Comparison of ENCODE assay signal across 1 cellular context in the genomic region with DNA sequence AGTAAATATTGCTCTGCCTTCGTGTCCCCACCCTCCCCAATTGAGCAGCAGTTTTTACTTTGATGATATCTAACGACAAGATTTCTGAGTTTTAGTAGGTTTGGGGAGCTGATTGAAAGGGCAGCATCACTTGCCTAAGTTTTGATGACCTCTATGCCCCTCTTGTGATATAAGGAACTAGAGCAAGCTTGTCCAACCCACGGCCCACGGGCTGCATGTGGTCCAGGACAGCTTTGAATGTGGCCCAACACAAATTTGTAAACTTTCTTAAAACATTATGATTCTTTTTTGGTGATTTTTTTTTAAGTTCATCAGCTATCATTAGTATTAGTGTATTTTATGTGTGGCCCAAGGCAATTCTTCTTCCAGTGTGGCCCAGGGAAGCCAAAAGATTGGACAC.
TF ChIP-seq lines count a peak whose summit lies in the region.

No MANE protein-coding gene starts in this region.

TF ChIP-seq in H1, 55 proteins besides CTCF, POLR2A, EP300 and RAD21:
- TF ChIP-seq EGR1 (IDR thresholded peaks at IDR 0.05; ENCODE audit: borderline replicate concordance, low read depth, low read length) = no peak
- TF ChIP-seq TBP (IDR thresholded peaks at IDR 0.05; ENCODE audit: low read depth, low read length) = no peak
- TF ChIP-seq FOSL1 (IDR thresholded peaks at IDR 0.05; ENCODE audit: insufficient read depth, low read depth, low read length) = no peak
- TF ChIP-seq PHF8 (conservative IDR thresholded peaks at IDR 0.05; ENCODE audit: low read depth, low read length) = no peak
- no peak for TF ChIP-seq YY1 (IDR thresholded peaks at IDR 0.05; ENCODE audit: low read depth, low read length)
- no peak for TF ChIP-seq POLR2AphosphoS5 (IDR thresholded peaks at IDR 0.05; ENCODE audit: low read depth, low read length)
- TF ChIP-seq, protein P1, sequence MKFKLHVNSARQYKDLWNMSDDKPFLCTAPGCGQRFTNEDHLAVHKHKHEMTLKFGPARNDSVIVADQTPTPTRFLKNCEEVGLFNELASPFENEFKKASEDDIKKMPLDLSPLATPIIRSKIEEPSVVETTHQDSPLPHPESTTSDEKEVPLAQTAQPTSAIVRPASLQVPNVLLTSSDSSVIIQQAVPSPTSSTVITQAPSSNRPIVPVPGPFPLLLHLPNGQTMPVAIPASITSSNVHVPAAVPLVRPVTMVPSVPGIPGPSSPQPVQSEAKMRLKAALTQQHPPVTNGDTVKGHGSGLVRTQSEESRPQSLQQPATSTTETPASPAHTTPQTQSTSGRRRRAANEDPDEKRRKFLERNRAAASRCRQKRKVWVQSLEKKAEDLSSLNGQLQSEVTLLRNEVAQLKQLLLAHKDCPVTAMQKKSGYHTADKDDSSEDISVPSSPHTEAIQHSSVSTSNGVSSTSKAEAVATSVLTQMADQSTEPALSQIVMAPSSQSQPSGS (IDR thresholded peaks at IDR 0.05; ENCODE audit: low read length) = no peak
- no peak for TF ChIP-seq RFX5 (IDR thresholded peaks at IDR 0.05; ENCODE audit: borderline replicate concordance, low read depth, low read length)
- no peak for TF ChIP-seq ZNF274 (IDR thresholded peaks at IDR 0.05; ENCODE audit: borderline replicate concordance, extremely low read depth, low read length)
- TF ChIP-seq KDM1A (IDR thresholded peaks at IDR 0.05; ENCODE audit: borderline replicate concordance, low read length) = no peak
- TF ChIP-seq TCF12 (IDR thresholded peaks at IDR 0.05; ENCODE audit: low read depth, low read length) = no peak
- TF ChIP-seq JUND (IDR thresholded peaks at IDR 0.05; ENCODE audit: low read length) = no peak
- TF ChIP-seq RNF2 (IDR thresholded peaks at IDR 0.05; ENCODE audit: borderline replicate concordance, low read depth, low read length, missing control alignments, poor library complexity, severe bottlenecking) = no peak
- TF ChIP-seq, protein P2, sequence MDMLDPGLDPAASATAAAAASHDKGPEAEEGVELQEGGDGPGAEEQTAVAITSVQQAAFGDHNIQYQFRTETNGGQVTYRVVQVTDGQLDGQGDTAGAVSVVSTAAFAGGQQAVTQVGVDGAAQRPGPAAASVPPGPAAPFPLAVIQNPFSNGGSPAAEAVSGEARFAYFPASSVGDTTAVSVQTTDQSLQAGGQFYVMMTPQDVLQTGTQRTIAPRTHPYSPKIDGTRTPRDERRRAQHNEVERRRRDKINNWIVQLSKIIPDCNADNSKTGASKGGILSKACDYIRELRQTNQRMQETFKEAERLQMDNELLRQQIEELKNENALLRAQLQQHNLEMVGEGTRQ (IDR thresholded peaks at IDR 0.05; ENCODE audit: low read length) = no peak
- no peak for TF ChIP-seq SAP30 (IDR thresholded peaks at IDR 0.05; ENCODE audit: insufficient read depth, insufficient replicate concordance, low read length)
- TF ChIP-seq E2F6 (IDR thresholded peaks at IDR 0.05) = no peak
